ENCODE assay signal across 25 cellular contexts in genomic region chr7:6111041-6111440, GRCh38. TPM values are rescaled to one million over a fixed set of nuclear protein-coding genes. Genes with fewer than 3 reads are reported as not detected.
DNase-seq lines count a peak whose midpoint lies in the region; ATAC-seq and TF ChIP-seq lines count a peak whose summit lies in the region.
"Had no signal": no experiment of that assay in that cellular context is flagged by ENCODE, and none has a peak within 500 bp of the region (broad histone marks: within the 10 kb centered on the region; RNA-seq: fewer than 3 reads in every experiment).

No MANE protein-coding gene starts in this region.

- intact Hi-C loops in activated CD8-positive, alpha-beta T cell treated with anti-CD3 and anti-CD28 coated beads for 36 hours (cut with micrococcal nuclease) = no loop called here
- intact Hi-C loops in cardiac septum (cut with DNase I) (no loop called here), left ventricle myocardium inferior (cut with micrococcal nuclease) (no loop called here)

- H3K27ac ChIP-seq in left ventricle myocardium inferior (replicated peaks) = no peak overlapping the region
- H3K27ac ChIP-seq: RWPE1 had no signal

- H3K27me3 Mint-ChIP-seq in activated CD8-positive, alpha-beta T cell treated with anti-CD3 and anti-CD28 coated beads for 36 hours = no peaks in the 10 kb centered on the region
- no peaks in the 10 kb centered on the region for H3K27me3 Mint-ChIP-seq in activated CD8-positive, alpha-beta T cell treated with anti-CD3 and anti-CD28 coated beads, Interleukin-2, amount 10 ng/mL, durations not matched to agents 7 days and 5 days (ENCODE audit: low read depth)

- H3K4me1 ChIP-seq in left ventricle myocardium inferior = peaks cover 11% of the 10 kb centered on the region
- H3K4me1 ChIP-seq: BE2C had no signal

- peaks cover 28% of the 10 kb centered on the region for H3K36me3 Mint-ChIP-seq in activated CD8-positive, alpha-beta T cell treated with anti-CD3 and anti-CD28 coated beads for 36 hours (ENCODE audit: low read depth)
- H3K36me3 Mint-ChIP-seq in activated CD8-positive, alpha-beta T cell treated with anti-CD3 and anti-CD28 coated beads, Interleukin-2, amount 10 ng/mL, durations not matched to agents 7 days and 5 days (ENCODE audit: low read depth) = peaks cover 42% of the 10 kb centered on the region

- ATAC-seq in activated CD8-positive, alpha-beta T cell treated with anti-CD3 and anti-CD28 coated beads for 36 hours = no peak
- ATAC-seq in activated CD8-positive, alpha-beta T cell treated with anti-CD3 and anti-CD28 coated beads, Interleukin-2, amount 10 ng/mL, durations not matched to agents 7 days and 5 days = no peak
- ATAC-seq in HG03432 (IDR thresholded peaks at IDR 0.05; ENCODE audit: unreplicated experiment) = no peak
- ATAC-seq: HCT116, HepG2, Panc1 had no signal

- peaks cover 42% of the 10 kb centered on the region for H3K36me3 ChIP-seq in left ventricle myocardium inferior

- peak overlapping the region; percentile 16 for H3K27ac Mint-ChIP-seq in activated CD8-positive, alpha-beta T cell treated with anti-CD3 and anti-CD28 coated beads for 36 hours
- no peak overlapping the region for H3K27ac Mint-ChIP-seq in activated CD8-positive, alpha-beta T cell treated with anti-CD3 and anti-CD28 coated beads, Interleukin-2, amount 10 ng/mL, durations not matched to agents 7 days and 5 days
- H3K27ac Mint-ChIP-seq: CD14-positive monocyte had no signal

- CTCF ChIA-PET in activated CD8-positive, alpha-beta T cell treated with anti-CD3 and anti-CD28 coated beads for 36 hours (lab: Charles Lee) = interaction anchor here (1.0 kb wide), 1 partner anchor 254 kb away, joined by 3 read pairs; no protein-coding TSS in a partner anchor
- CTCF ChIA-PET in activated CD8-positive, alpha-beta T cell treated with anti-CD3 and anti-CD28 coated beads, Interleukin-2, amount 10 ng/mL, durations not matched to agents 7 days and 5 days (lab: Charles Lee) = no interaction called here

- no peaks in the 10 kb centered on the region for H3K9me3 ChIP-seq in left ventricle myocardium inferior (replicated peaks)
- H3K9me3 ChIP-seq: BE2C had no signal

- TF ChIP-seq CTCF in activated CD8-positive, alpha-beta T cell treated with anti-CD3 and anti-CD28 coated beads for 36 hours (IDR thresholded peaks at IDR 0.05) = no peak
- TF ChIP-seq CTCF in left ventricle myocardium inferior (IDR thresholded peaks at IDR 0.05; ENCODE audit: borderline replicate concordance) = no peak

- H3K4me1 Mint-ChIP-seq in activated CD8-positive, alpha-beta T cell treated with anti-CD3 and anti-CD28 coated beads for 36 hours (ENCODE audit: low read depth) = peaks cover 25% of the 10 kb centered on the region
- H3K4me1 Mint-ChIP-seq in activated CD8-positive, alpha-beta T cell treated with anti-CD3 and anti-CD28 coated beads, Interleukin-2, amount 10 ng/mL, durations not matched to agents 7 days and 5 days (ENCODE audit: low read depth) = peaks cover 22% of the 10 kb centered on the region

- no peaks in the 10 kb centered on the region for H3K27me3 ChIP-seq in left ventricle myocardium inferior (ENCODE audit: low read depth)
- H3K27me3 ChIP-seq: BE2C had no signal

- H3K9me3 Mint-ChIP-seq in activated CD8-positive, alpha-beta T cell treated with anti-CD3 and anti-CD28 coated beads for 36 hours = no peaks in the 10 kb centered on the region
- no peaks in the 10 kb centered on the region for H3K9me3 Mint-ChIP-seq in activated CD8-positive, alpha-beta T cell treated with anti-CD3 and anti-CD28 coated beads, Interleukin-2, amount 10 ng/mL, durations not matched to agents 7 days and 5 days (ENCODE audit: insufficient read depth)
- H3K9me3 Mint-ChIP-seq: CD14-positive monocyte had no signal

- H3K4me3 ChIP-seq in left ventricle myocardium inferior = no peak overlapping the region

- no peak for DNase-seq in activated CD8-positive, alpha-beta T cell treated with anti-CD3 and anti-CD28 coated beads for 36 hours
- DNase-seq in activated CD8-positive, alpha-beta T cell treated with anti-CD3 and anti-CD28 coated beads, Interleukin-2, amount 10 ng/mL, durations not matched to agents 7 days and 5 days = no peak
- peak; percentile 58 for DNase-seq in cardiac septum (ENCODE audit: low spot score)
- no peak for DNase-seq in left ventricle myocardium inferior
- peak; percentile 30 for DNase-seq in mesenteric fat pad (ENCODE audit: low spot score)
- no peak for DNase-seq in stimulated activated CD8-positive, alpha-beta memory T cell treated with anti-CD3 and anti-CD28 coated beads, Interleukin-4, amount 100 ng/mL, for 48 hours
- no peak for DNase-seq in hepatic stellate cell (ENCODE audit: low spot score)
- DNase-seq: 8988T, ACHN, BE2C, Karpas-422, NCI-H1092, NCI-H1417 treated with DMSO at 0.1 percent for 48 hours, NCI-H1694 treated with DMSO at 0.1 percent for 48 hours, NCI-H2081, NCI-H2227 treated with DMSO at 0.1 percent for 48 hours, NCI-H510A, NCI-H69, SHP77 treated with DMSO at 0.1 percent for 48 hours had no signal

- POLR2A ChIA-PET in activated CD8-positive, alpha-beta T cell treated with anti-CD3 and anti-CD28 coated beads for 36 hours (lab: Charles Lee) = no interaction called here
- POLR2A ChIA-PET in activated CD8-positive, alpha-beta T cell treated with anti-CD3 and anti-CD28 coated beads, Interleukin-2, amount 10 ng/mL, durations not matched to agents 7 days and 5 days (lab: Charles Lee) = no interaction called here

- no peak overlapping the region for H3K4me3 Mint-ChIP-seq in activated CD8-positive, alpha-beta T cell treated with anti-CD3 and anti-CD28 coated beads for 36 hours
- no peak overlapping the region for H3K4me3 Mint-ChIP-seq in activated CD8-positive, alpha-beta T cell treated with anti-CD3 and anti-CD28 coated beads, Interleukin-2, amount 10 ng/mL, durations not matched to agents 7 days and 5 days
- H3K4me3 Mint-ChIP-seq: CD14-positive monocyte had no signal

RNA-seq across cellular contexts. Expression of gene USP42, which starts 6.3 kb away (rescaled TPM):
- 10 to 100 TPM in 1 of 2 experiments, 1 to 10 TPM in 1; 9.7 to 10.4 TPM for total RNA-seq in activated CD8-positive, alpha-beta T cell treated with anti-CD3 and anti-CD28 coated beads for 36 hours
- 10 to 100 TPM; 15.0 to 16.9 TPM for total RNA-seq in activated CD8-positive, alpha-beta T cell treated with anti-CD3 and anti-CD28 coated beads, Interleukin-2, amount 10 ng/mL, durations not matched to agents 7 days and 5 days
- total RNA-seq in cardiac septum (5.8 TPM), left ventricle myocardium inferior (4.0 TPM), mesenteric fat pad (9.6 TPM)

RNA-seq across cellular contexts. Expression of gene EIF2AK1, which starts 52.1 kb away (rescaled TPM):
- 100 to 1,000 TPM; 110 to 115 TPM for total RNA-seq in activated CD8-positive, alpha-beta T cell treated with anti-CD3 and anti-CD28 coated beads for 36 hours
- 100 to 1,000 TPM in 1 of 2 experiments, 10 to 100 TPM in 1; 96.0 to 103 TPM for total RNA-seq in activated CD8-positive, alpha-beta T cell treated with anti-CD3 and anti-CD28 coated beads, Interleukin-2, amount 10 ng/mL, durations not matched to agents 7 days and 5 days
- total RNA-seq in cardiac septum (39.6 TPM), left ventricle myocardium inferior (48.4 TPM), mesenteric fat pad (57.9 TPM)

Comparison
In these comparisons a context has a peak if more than half of its experiments do, and no peak if none do; other contexts are left out.
1. DNase-seq: peak in cardiac septum (single experiment) and mesenteric fat pad (single experiment); none in activated CD8-positive, alpha-beta T cell treated with anti-CD3 and anti-CD28 coated beads for 36 hours (single experiment), activated CD8-positive, alpha-beta T cell treated with anti-CD3 and anti-CD28 coated beads, Interleukin-2, amount 10 ng/mL, durations not matched to agents 7 days and 5 days (single experiment), left ventricle myocardium inferior (single experiment), stimulated activated CD8-positive, alpha-beta memory T cell treated with anti-CD3 and anti-CD28 coated beads, Interleukin-4, amount 100 ng/mL, for 48 hours (single experiment) and hepatic stellate cell (single experiment).